7 cellular contexts compared by ENCODE assay signal in genomic region chr2:120410487-120410886, GRCh38.
"Had no signal": no experiment of that assay in that cellular context is flagged by ENCODE, and none has a peak within 500 bp of the region (broad histone marks: within the 10 kb centered on the region; RNA-seq: fewer than 3 reads in every experiment).

No MANE protein-coding gene starts in this region.

- H3K4me3 ChIP-seq: GM12878 had no signal

- ATAC-seq: GM12878 had no signal

- DNase-seq: GDM1, GF-D8 had no signal

- FAIRE-seq: G401.6, GM12878, GM12891, GM12892, GM19239 had no signal
